ENCODE assay signal across 1 cellular context in the genomic region with DNA sequence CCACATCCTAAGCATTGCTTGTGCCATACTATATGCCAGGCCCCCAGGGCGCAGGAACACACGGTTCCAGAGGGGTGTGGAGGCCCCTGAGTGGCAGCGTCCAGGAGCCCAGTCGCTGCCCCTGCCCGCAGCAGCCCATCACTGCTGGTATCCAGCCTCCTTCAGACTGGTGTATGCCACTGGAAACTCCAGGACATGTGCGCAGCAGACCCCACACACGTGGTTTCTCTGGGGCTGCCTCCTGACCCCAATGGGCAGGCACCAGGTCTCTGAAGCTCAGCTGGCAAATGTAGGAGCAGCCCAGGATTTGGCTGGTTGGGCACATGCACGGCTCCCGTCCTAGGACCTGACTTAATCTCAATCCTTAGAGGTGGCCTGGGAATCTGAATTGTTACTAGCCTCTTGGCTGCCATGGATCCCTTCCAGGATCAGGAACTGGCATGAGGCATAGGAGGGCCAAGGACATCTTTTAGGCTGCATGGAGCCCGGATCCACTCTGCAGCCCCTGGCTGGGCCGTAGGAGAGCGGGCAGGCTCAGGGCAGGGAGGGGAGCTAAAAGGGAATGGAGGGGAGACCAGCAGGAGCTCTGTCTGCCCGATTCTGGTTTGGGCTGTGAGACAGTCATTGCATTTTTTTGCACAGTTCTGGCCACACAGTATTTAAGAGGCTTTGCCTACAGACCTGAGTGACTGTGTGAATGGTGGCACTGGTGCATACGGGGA.
TF ChIP-seq lines count a peak whose summit lies in the region.

No MANE protein-coding gene starts in this region.

TF ChIP-seq in SK-N-SH, 30 proteins besides CTCF, POLR2A, EP300 and RAD21 (continued from another document):
- no peak for TF ChIP-seq REST (IDR thresholded peaks at IDR 0.05; ENCODE audit: low read depth, low read length)
